Comparison of ENCODE assay signal across 8 cellular contexts in genomic region chrX:130173190-130173895, GRCh38. TPM values are rescaled to one million over a fixed set of nuclear protein-coding genes. Genes with fewer than 3 reads are reported as not detected.
DNase-seq lines count a peak whose midpoint lies in the region; ATAC-seq and TF ChIP-seq lines count a peak whose summit lies in the region.

No MANE protein-coding gene starts in this region.

- no peak overlapping the region for H2BK5ac ChIP-seq in H9 (ENCODE audit: insufficient read length, low read length)

- no peak overlapping the region for H3K9ac ChIP-seq in H9 (ENCODE audit: extremely low read depth, insufficient read length, low read length)
- H3K9ac ChIP-seq in OCI-LY1 (ENCODE audit: low read length), result peak overlapping the region; percentile 91

- no CpG with 5 or more reads among the region's 7 CpGs for WGBS in H9 (ENCODE audit: extremely low coverage, insufficient read length, low lambda C conversion rate)

- H3K27ac ChIP-seq in H9 (ENCODE audit: insufficient read length, low read depth, low read length) (no peak overlapping the region), OCI-LY1 (ENCODE audit: low read depth, low read length, poor library complexity, severe bottlenecking) (peak overlapping the region; percentile 88)

- H2BK120ac ChIP-seq in H9 (ENCODE audit: low read depth, low read length, poor library complexity, severe bottlenecking), result no peak overlapping the region

- H3K56ac ChIP-seq in H9 (ENCODE audit: insufficient read length, low read depth, low read length), result no peak overlapping the region

- peaks cover 0 to 63% of the 10 kb centered on the region in 2 experiments; a peak in 4 of 5 replicates for H3K9me3 Mint-ChIP-seq in H9

- no peak overlapping the region for H2AK5ac ChIP-seq in H9 (ENCODE audit: insufficient read length, low read length)

- H4K20me1 ChIP-seq in H9 (ENCODE audit: control insufficient read depth, insufficient read depth, insufficient read length), result no peaks in the 10 kb centered on the region
- H4K20me1 ChIP-seq in OCI-LY1 (ENCODE audit: insufficient read depth, low read length), result no peaks in the 10 kb centered on the region

- H3K14ac ChIP-seq in H9 (ENCODE audit: insufficient read depth, low read length), result no peak overlapping the region

- H3K27me3 ChIP-seq in H9 (ENCODE audit: insufficient read depth, low read length), result peaks cover 3% of the 10 kb centered on the region; the same call in 1 of the 2 replicates
- H3K27me3 ChIP-seq in OCI-LY1 (ENCODE audit: insufficient read depth, low read length), result no peaks in the 10 kb centered on the region

- TF ChIP-seq CTCF in GM10266 (IDR thresholded peaks at IDR 0.05; ENCODE audit: control insufficient read depth, insufficient read depth, low read depth, missing control alignments) (no peak), H9 (conservative IDR thresholded peaks at IDR 0.05) (no peak), OCI-LY1 (IDR thresholded peaks at IDR 0.05; ENCODE audit: low read length) (no peak)

- peaks cover 2 to 10% of the 10 kb centered on the region in 2 experiments; a peak in 2 of 4 replicates for H3K4me1 Mint-ChIP-seq in H9

- no peak overlapping the region for H2BK12ac ChIP-seq in H9 (ENCODE audit: insufficient read length, low read depth, low read length)

- H3F3A ChIP-seq in OCI-LY1 (ENCODE audit: insufficient read depth, low read length), result no peaks in the 10 kb centered on the region

- peak overlapping the region; percentile 80 for H3K4me2 ChIP-seq in H9 (ENCODE audit: insufficient read depth, insufficient read length, low read length)
- peak overlapping the region; percentile 79 for H3K4me2 ChIP-seq in OCI-LY1 (ENCODE audit: low read length)

- H2AFZ ChIP-seq in H9 (ENCODE audit: low read length) (no peak overlapping the region), OCI-LY1 (ENCODE audit: low read length) (no peak overlapping the region)

- no peak overlapping the region for H4K5ac ChIP-seq in H9 (ENCODE audit: insufficient read length, low read depth, low read length)

- H3K18ac ChIP-seq in H9 (ENCODE audit: insufficient read length, low read depth, low read length), result no peak overlapping the region

- no peak overlapping the region for H3K4ac ChIP-seq in H9 (ENCODE audit: low read depth, low read length)

- H3K23me2 ChIP-seq in H9 (ENCODE audit: insufficient read length, low read depth, low read length, poor library complexity, severe bottlenecking), result peaks cover 9% of the 10 kb centered on the region

- H3K4me1 ChIP-seq in H9 (ENCODE audit: insufficient read depth, low read length), result no peaks in the 10 kb centered on the region
- peaks cover 54% of the 10 kb centered on the region for H3K4me1 ChIP-seq in OCI-LY1 (ENCODE audit: insufficient read depth, low read length, severe bottlenecking)

- no peak overlapping the region for H4K91ac ChIP-seq in H9 (ENCODE audit: insufficient read length, low read depth, low read length)

- peak; percentile 68 for DNase-seq in GM10266 (ENCODE audit: extremely low spot score)
- DNase-seq in H9, result no peak
- DNase-seq in astrocyte of the hippocampus (ENCODE audit: low read depth, low spot score), result peak; percentile 58
- no peak for DNase-seq in left lobe of liver (ENCODE audit: low spot score)
- DNase-seq in superior temporal gyrus (ENCODE audit: extremely low spot score), result peak; percentile 61
- no peak for DNase-seq in NCI-H1105 treated with DMSO at 0.1 percent for 48 hours (lab: John Stamatoyannopoulos, UW)
- no peak for DNase-seq in NCI-H2081 treated with DMSO at 0.1 percent for 48 hours (lab: John Stamatoyannopoulos, UW)

- H3K9me3 ChIP-seq in H9 (ENCODE audit: control insufficient read depth, low read depth, low read length) (peaks cover 24% of the 10 kb centered on the region), OCI-LY1 (ENCODE audit: low read length) (no peaks in the 10 kb centered on the region)

- H4K8ac ChIP-seq in H9 (replicated peaks; ENCODE audit: insufficient read length, low read depth, low read length), result no peak overlapping the region

- no peak overlapping the region for H2BK20ac ChIP-seq in H9 (ENCODE audit: low read depth, low read length, poor library complexity, severe bottlenecking)

- no peak overlapping the region for H3T11ph ChIP-seq in H9 (ENCODE audit: low read length)

- H3K4me3 Mint-ChIP-seq in H9, result peak overlapping the region in 1 of 2 experiments; percentile 92; a peak in 3 of 5 replicates

- H3K9me2 ChIP-seq in OCI-LY1 (ENCODE audit: low read depth, low read length), result no peaks in the 10 kb centered on the region

- no peak overlapping the region for H3K27ac Mint-ChIP-seq in H9

- peak overlapping the region; percentile 91 for H3K4me3 ChIP-seq in OCI-LY1 (ENCODE audit: low read depth, low read length, poor library complexity, severe bottlenecking)

- peaks cover 20% of the 10 kb centered on the region for H3K27me3 Mint-ChIP-seq in H9 (ENCODE audit: low read depth)

- ATAC-seq in left lobe of liver, result peak; percentile 44

- no peak overlapping the region for H2BK15ac ChIP-seq in H9 (ENCODE audit: low read depth, low read length)

- H3K79me2 ChIP-seq in H9 (ENCODE audit: insufficient read depth, low read length) (no peaks in the 10 kb centered on the region), OCI-LY1 (ENCODE audit: insufficient read depth, low read length) (no peaks in the 10 kb centered on the region; the same call in none of the 2 replicates)

- no peak overlapping the region for H3K23ac ChIP-seq in H9 (ENCODE audit: insufficient read length, low read depth, low read length)

- H3K36me3 Mint-ChIP-seq in H9 (ENCODE audit: insufficient read depth in 1 of 3, low read depth in 3 of 3), result peaks cover 5 to 8% (median 7%) of the 10 kb centered on the region in 3 experiments; a peak in 5 of 7 replicates

- no peaks in the 10 kb centered on the region for H3K36me3 ChIP-seq in OCI-LY1 (ENCODE audit: insufficient read depth, low read length)

- H3K79me1 ChIP-seq in H9 (ENCODE audit: insufficient read depth, low read depth, low read length, poor library complexity, severe bottlenecking), result no peaks in the 10 kb centered on the region

RNA-seq across cellular contexts. Expression of gene RAB33A, which starts 1.6 kb away (rescaled TPM):
- total RNA-seq in H9 (2021) (0.59 and 0.92 TPM in 2 replicates), left lobe of liver (0.15 TPM)

RNA-seq across cellular contexts. Expression of gene AIFM1, which starts 7.7 kb away (rescaled TPM):
- total RNA-seq in H9 (2021), result 43.7 and 45.9 TPM in 2 replicates
- total RNA-seq in left lobe of liver, result 89.5 TPM

Comparison
In these comparisons a context has a peak if more than half of its experiments do, and no peak if none do; other contexts are left out.
1. DNase-seq: peak in GM10266 (single experiment), astrocyte of the hippocampus (single experiment) and superior temporal gyrus (single experiment); none in H9 (single experiment), left lobe of liver (single experiment), NCI-H1105 treated with DMSO at 0.1 percent for 48 hours (single experiment) and NCI-H2081 treated with DMSO at 0.1 percent for 48 hours (single experiment).